ENCODE assay signal across 20 cellular contexts in genomic region chr9:95130484-95130883, GRCh38.
DNase-seq lines count a peak whose midpoint lies in the region; ATAC-seq and TF ChIP-seq lines count a peak whose summit lies in the region.
"Had no signal": no experiment of that assay in that cellular context is flagged by ENCODE, and none has a peak within 500 bp of the region (broad histone marks: within the 10 kb centered on the region; RNA-seq: fewer than 3 reads in every experiment).

No MANE protein-coding gene starts in this region.

- ATAC-seq in HG03135 (IDR thresholded peaks at IDR 0.05; ENCODE audit: unreplicated experiment) = no peak
- ATAC-seq: activated CD4-positive, CD25-positive, alpha-beta regulatory T cell treated with anti-CD3 and anti-CD28 coated beads, Interleukin-2, amount 50 U/mL, for 24 hours; natural killer cell had no signal

- peaks cover 4% of the 10 kb centered on the region for H3K23me2 ChIP-seq in H9 (ENCODE audit: insufficient read length, low read depth, low read length, poor library complexity, severe bottlenecking)

- peak overlapping the region in 1 of 2 experiments; percentile 31; a peak in 3 of 5 replicates for H3K4me3 Mint-ChIP-seq in H9
- H3K4me3 Mint-ChIP-seq: activated CD8-positive, alpha-beta T cell treated with anti-CD3 and anti-CD28 coated beads for 36 hours; CD4-positive, alpha-beta T cell; natural killer cell had no signal

- H2BK20ac ChIP-seq in H9 (ENCODE audit: low read depth, low read length, poor library complexity, severe bottlenecking) = no peak overlapping the region

- H3K4me1 Mint-ChIP-seq in H9 = peaks cover 34 to 42% of the 10 kb centered on the region in 2 experiments

- no peak for TF ChIP-seq POLR2A in prostate gland (IDR thresholded peaks at IDR 0.05)

- H3K4ac ChIP-seq in H9 (ENCODE audit: low read depth, low read length) = no peak overlapping the region

- no peaks in the 10 kb centered on the region for H3K79me1 ChIP-seq in H9 (ENCODE audit: insufficient read depth, low read depth, low read length, poor library complexity, severe bottlenecking)

- no peaks in the 10 kb centered on the region for H4K20me1 ChIP-seq in H9 (ENCODE audit: control insufficient read depth, insufficient read depth, insufficient read length)

- H3K36me3 ChIP-seq in iPS-18a (ENCODE audit: control insufficient read depth, low read depth, low read length) = no peaks in the 10 kb centered on the region
- H3K36me3 ChIP-seq in prostate gland = no peaks in the 10 kb centered on the region
- H3K36me3 ChIP-seq: uterus had no signal

- no peak overlapping the region for H2BK120ac ChIP-seq in H9 (ENCODE audit: low read depth, low read length, poor library complexity, severe bottlenecking)

- H3K14ac ChIP-seq in H9 (ENCODE audit: insufficient read depth, low read length) = no peak overlapping the region

- no peak overlapping the region for H3K23ac ChIP-seq in H9 (ENCODE audit: insufficient read length, low read depth, low read length)

- no peak overlapping the region for H3K27ac ChIP-seq in H9 (ENCODE audit: insufficient read length, low read depth, low read length)
- peak overlapping the region; percentile 44 for H3K27ac ChIP-seq in iPS-18a (ENCODE audit: low read length)
- H3K27ac ChIP-seq in prostate gland = peak overlapping the region; percentile 30 to 35
- H3K27ac ChIP-seq: coronary artery had no signal

- H3K27ac Mint-ChIP-seq in H9 = peak overlapping the region in 1 of 3 experiments; percentile 84; a peak in 3 of 7 replicates
- H3K27ac Mint-ChIP-seq: activated CD8-positive, alpha-beta T cell treated with anti-CD3 and anti-CD28 coated beads for 36 hours; CD4-positive, alpha-beta T cell; natural killer cell had no signal

- no peaks in the 10 kb centered on the region for H3K79me2 ChIP-seq in H9 (ENCODE audit: insufficient read depth, low read length)

- H4K5ac ChIP-seq in H9 (ENCODE audit: insufficient read length, low read depth, low read length) = no peak overlapping the region

- H2BK15ac ChIP-seq in H9 (ENCODE audit: low read depth, low read length) = no peak overlapping the region

- H3K9ac ChIP-seq in H9 (ENCODE audit: extremely low read depth, insufficient read length, low read length) (no peak overlapping the region), iPS-18a (ENCODE audit: low read length) (peak overlapping the region; percentile 6)

- intact Hi-C loops in prostate gland (cut with DNase I) = loop anchor here (2.0 to 5.0 kb wide), 2 partner anchors 37 to 450 kb away; no protein-coding TSS in a partner anchor

- H2BK5ac ChIP-seq in H9 (ENCODE audit: insufficient read length, low read length) = no peak overlapping the region

- H3K4me1 ChIP-seq in H9 (ENCODE audit: insufficient read depth, low read length) (peaks cover 10% of the 10 kb centered on the region; the same call in 1 of the 2 replicates), iPS-18a (ENCODE audit: control insufficient read depth, low read depth, low read length) (peaks cover 54% of the 10 kb centered on the region), prostate gland (replicated peaks) (peaks cover 4% of the 10 kb centered on the region)

- H3K18ac ChIP-seq in H9 (ENCODE audit: insufficient read length, low read depth, low read length) = no peak overlapping the region

- no peak overlapping the region for H3K56ac ChIP-seq in H9 (ENCODE audit: insufficient read length, low read depth, low read length)

- H3K4me3 ChIP-seq in iPS-18a (ENCODE audit: low read length) = peak overlapping the region; percentile 45
- no peak overlapping the region for H3K4me3 ChIP-seq in prostate gland
- H3K4me3 ChIP-seq: coronary artery, uterus had no signal

- no peak overlapping the region for H3T11ph ChIP-seq in H9 (ENCODE audit: low read length)

- no peak overlapping the region for H2AFZ ChIP-seq in H9 (ENCODE audit: low read length)

- H3K9me3 ChIP-seq in H9 (ENCODE audit: control insufficient read depth, low read depth, low read length) (no peaks in the 10 kb centered on the region), iPS-18a (ENCODE audit: control insufficient read depth, low read depth, low read length) (no peaks in the 10 kb centered on the region), prostate gland (no peaks in the 10 kb centered on the region)
- H3K9me3 ChIP-seq: uterus had no signal

- H4K8ac ChIP-seq in H9 (replicated peaks; ENCODE audit: insufficient read length, low read depth, low read length) = no peak overlapping the region

- no peaks in the 10 kb centered on the region for H3K27me3 ChIP-seq in H9 (ENCODE audit: insufficient read depth, low read length)
- H3K27me3 ChIP-seq in iPS-18a (ENCODE audit: control insufficient read depth, insufficient read depth, low read length) = peaks cover 8% of the 10 kb centered on the region
- H3K27me3 ChIP-seq in prostate gland (replicated peaks; ENCODE audit: insufficient read depth) = no peaks in the 10 kb centered on the region
- H3K27me3 ChIP-seq: uterus had no signal

- H4K91ac ChIP-seq in H9 (ENCODE audit: insufficient read length, low read depth, low read length) = no peak overlapping the region

- TF ChIP-seq CTCF in H9 (conservative IDR thresholded peaks at IDR 0.05) (no peak), prostate gland (IDR thresholded peaks at IDR 0.05) (no peak)

- H2BK12ac ChIP-seq in H9 (ENCODE audit: insufficient read length, low read depth, low read length) = no peak overlapping the region

- H3K36me3 Mint-ChIP-seq in H9 (ENCODE audit: insufficient read depth in 1 of 3, low read depth in 3 of 3) = no peaks in the 10 kb centered on the region
- H3K36me3 Mint-ChIP-seq: natural killer cell had no signal

- no CpG with 5 or more reads among the region's 5 CpGs for WGBS in H9 (ENCODE audit: extremely low coverage, insufficient read length, low lambda C conversion rate)
- 25% methylated on average over 5 of the region's 5 CpGs for WGBS in prostate gland

- DNase-seq in H9 = peak; percentile 51
- DNase-seq in NCI-H748 treated with DMSO at 0.1 percent for 48 hours (lab: John Stamatoyannopoulos, UW) = peak; percentile 29
- DNase-seq in prostate gland (ENCODE audit: low spot score) = no peak
- no peak for DNase-seq in mucosa of gallbladder (ENCODE audit: low spot score)
- no peak for DNase-seq in dedifferentiated amniotic fluid mesenchymal stem cell (ENCODE audit: extremely low spot score)
- DNase-seq: activated CD8-positive, alpha-beta T cell treated with anti-CD3 and anti-CD28 coated beads for 36 hours; activated gamma-delta T cell; activated T-cell treated with anti-CD3 and anti-CD28 coated beads for 4 hours; CD4-positive, alpha-beta T cell; GDM1; Kasumi-1; left cardiac atrium; natural killer cell; NCI-H2107; uterus had no signal

- H2AK5ac ChIP-seq in H9 (ENCODE audit: insufficient read length, low read length) = no peak overlapping the region

- no peaks in the 10 kb centered on the region for H3K9me3 Mint-ChIP-seq in H9
- H3K9me3 Mint-ChIP-seq: activated CD8-positive, alpha-beta T cell treated with anti-CD3 and anti-CD28 coated beads for 36 hours; CD4-positive, alpha-beta T cell; endodermal cell; natural killer cell had no signal

- H3K4me2 ChIP-seq in H9 (ENCODE audit: insufficient read depth, insufficient read length, low read length) = no peak overlapping the region

- peaks cover 6% of the 10 kb centered on the region; the same call in 1 of the 2 replicates for H3K27me3 Mint-ChIP-seq in H9 (ENCODE audit: low read depth)
- H3K27me3 Mint-ChIP-seq: activated CD8-positive, alpha-beta T cell treated with anti-CD3 and anti-CD28 coated beads for 36 hours; CD4-positive, alpha-beta T cell had no signal

Comparison
In these comparisons a context has a peak if more than half of its experiments do, and no peak if none do; other contexts are left out.
1. DNase-seq: peak in H9 (single experiment) and NCI-H748 treated with DMSO at 0.1 percent for 48 hours (single experiment); none in prostate gland (single experiment), mucosa of gallbladder (single experiment) and dedifferentiated amniotic fluid mesenchymal stem cell (single experiment).